ENCODE assay signal across 10 cellular contexts in the genomic region with DNA sequence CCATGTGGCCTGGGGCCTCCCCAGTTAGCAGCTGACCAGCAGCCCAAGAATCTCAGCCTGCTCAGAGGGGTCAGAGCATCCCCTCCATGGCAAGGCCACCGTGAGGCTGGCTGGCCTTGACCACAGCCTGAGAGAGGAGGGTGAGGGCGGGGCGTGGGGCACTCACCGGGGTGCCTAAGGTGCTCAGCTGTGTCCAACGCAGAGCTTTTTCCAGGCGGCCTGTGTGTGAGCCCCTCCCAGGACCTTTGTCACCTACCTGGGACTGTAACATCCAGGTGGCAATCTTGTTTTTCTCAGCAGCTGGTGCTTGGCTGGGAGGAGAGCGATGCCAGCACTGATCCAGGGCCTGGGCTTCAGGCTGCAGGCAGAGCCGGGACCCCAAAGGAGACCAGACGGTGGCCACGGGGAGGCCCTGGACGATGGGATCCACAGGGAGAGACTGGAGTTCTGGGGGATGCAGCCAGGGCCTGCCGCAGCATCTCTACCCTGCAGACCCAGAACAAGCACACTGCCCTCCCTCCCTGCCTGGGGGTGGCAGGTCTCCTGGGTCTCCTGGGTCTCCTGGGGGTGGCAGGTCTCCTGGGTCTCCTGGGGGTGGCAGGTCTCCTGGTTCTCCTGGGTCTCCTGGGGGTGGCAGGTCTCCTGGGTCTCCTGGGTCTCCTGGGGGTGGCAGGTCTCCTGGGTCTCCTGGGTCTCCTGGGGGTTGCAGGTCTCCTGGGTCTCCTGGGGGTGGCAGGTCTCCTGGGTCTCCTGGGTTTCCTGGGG. TPM values are rescaled to one million over a fixed set of nuclear protein-coding genes. Genes with fewer than 3 reads are reported as not detected.
DNase-seq lines count a peak whose midpoint lies in the region; ATAC-seq and TF ChIP-seq lines count a peak whose summit lies in the region.
"Had no signal": no experiment of that assay in that cellular context is flagged by ENCODE, and none has a peak within 500 bp of the region (broad histone marks: within the 10 kb centered on the region; RNA-seq: fewer than 3 reads in every experiment).

No MANE protein-coding gene starts in this region.

- H3K9me3 ChIP-seq in upper lobe of left lung: no peaks in the 10 kb centered on the region

- H3K36me3 ChIP-seq in upper lobe of left lung: no peaks in the 10 kb centered on the region

- H3K27ac ChIP-seq in upper lobe of left lung: peak overlapping the region; percentile 69 to 85 (median 80)

- no peak for TF ChIP-seq EP300 in upper lobe of left lung (IDR thresholded peaks at IDR 0.05)

- peaks cover 20 to 26% (median 23%) of the 10 kb centered on the region in 4 donors for H3K4me1 ChIP-seq in upper lobe of left lung

- WGBS in upper lobe of left lung, 2 donors: 69% methylated on average over 10 of the region's 12 CpGs; no CpG with 5 or more reads in 1 of the 2 donors

- ATAC-seq in upper lobe of left lung (ENCODE audit: low FRiP score in 2 of 2): peak in 1 of 2 donors; percentile 52

- no peaks in the 10 kb centered on the region for H3K27me3 ChIP-seq in upper lobe of left lung

- TF ChIP-seq POLR2A in upper lobe of left lung (IDR thresholded peaks at IDR 0.05): no peak

- DNase-seq in activated gamma-delta T cell treated with Interleukin-2 at 50 U/mL for 16 hours: peak; percentile 3
- DNase-seq in activated gamma-delta T cell (lab: John Stamatoyannopoulos, UW): no peak
- no peak for DNase-seq in cardiac fibroblast (ENCODE audit: low read depth in 2 of 2)
- DNase-seq in mesenteric fat pad (ENCODE audit: low spot score): peak; percentile 65
- peak in 1 of 2 donors; percentile 56 for DNase-seq in upper lobe of left lung
- DNase-seq in inferior parietal cortex (ENCODE audit: extremely low spot score): no peak
- no peak for DNase-seq in cortex of kidney (lab: John Stamatoyannopoulos, UW)
- DNase-seq in GF-D8 (lab: John Stamatoyannopoulos, UW): no peak
- DNase-seq: AML-193, NCI-H510A treated with DMSO at 0.1 percent for 48 hours had no signal

- H3K4me3 ChIP-seq in cardiac fibroblast (replicated peaks in 1 of 2; ENCODE audit: low read depth in 2 of 2, low read length in 2 of 2) (peak overlapping the region; percentile 21 to 34), upper lobe of left lung (peak overlapping the region in 3 of 4 donors; percentile 23 to 44 (median 36))

- TF ChIP-seq CTCF in cardiac fibroblast (IDR thresholded peaks at IDR 0.05; ENCODE audit: low read depth, low read length) (no peak), upper lobe of left lung (IDR thresholded peaks at IDR 0.05) (no peak)

RNA-seq across cellular contexts. Expression of gene SNED1, which starts 12.3 kb away (rescaled TPM):
- total RNA-seq in mesenteric fat pad (58.0 TPM), upper lobe of left lung (100 to 1,000 TPM in 1 of 6 donors, 10 to 100 TPM in 5; 26.0 to 189 (median 38.9) TPM)

Comparison
In these comparisons a context has a peak if more than half of its experiments do, and no peak if none do; other contexts are left out.
1. DNase-seq: peak in activated gamma-delta T cell treated with Interleukin-2 at 50 U/mL for 16 hours (single experiment) and mesenteric fat pad (single experiment); none in activated gamma-delta T cell (single experiment), cardiac fibroblast (0 of 2), inferior parietal cortex (single experiment), cortex of kidney (single experiment) and GF-D8 (single experiment).